Comparison of ENCODE assay signal across 30 cellular contexts in genomic region chr16:7629571-7629970, GRCh38.
"Had no signal": no experiment of that assay in that cellular context is flagged by ENCODE, and none has a peak within 500 bp of the region (broad histone marks: within the 10 kb centered on the region; RNA-seq: fewer than 3 reads in every experiment).

No MANE protein-coding gene starts in this region.

- H2AFZ ChIP-seq: neural progenitor cell, parathyroid adenoma had no signal

- H3K9me3 ChIP-seq: ovary, psoas muscle, right atrium auricular region, right lobe of liver, sigmoid colon, stomach, thoracic aorta, thyroid gland, tibial nerve, upper lobe of right lung, uterus had no signal

- H3K4me2 ChIP-seq: neural progenitor cell had no signal

- H3K27me3 ChIP-seq: neural progenitor cell, ovary, right atrium auricular region, right lobe of liver, sigmoid colon, stomach, thyroid gland, tibial nerve, upper lobe of right lung, uterus had no signal

- H3K4me1 ChIP-seq: neural progenitor cell, parathyroid adenoma, psoas muscle, right atrium auricular region, right lobe of liver, sigmoid colon, stomach, thyroid gland, tibial nerve, upper lobe of right lung, uterus had no signal

- H3K4me1 Mint-ChIP-seq: natural killer cell; stimulated activated effector memory CD8-positive, alpha-beta T cell treated with anti-CD3 and anti-CD28 coated beads, Interleukin-12 subunit alpha, Interleukin-12 subunit beta, amount 100 ng/mL, for 72 hours; stimulated activated naive B cell treated with anti-CD40 and anti-IgM and Interleukin-4, amounts not matched to agents 10 μg/mL and 1 μg/mL and 100 μg/mL, for 72 hours had no signal

- H3K27ac ChIP-seq: neural progenitor cell, ovary, parathyroid adenoma, psoas muscle, right atrium auricular region, right lobe of liver, sigmoid colon, stomach, thoracic aorta, thyroid gland, tibial nerve, upper lobe of right lung, uterus had no signal

- H3K9ac ChIP-seq: neural progenitor cell, parathyroid adenoma had no signal

- H3K36me3 ChIP-seq: neural progenitor cell, ovary, right atrium auricular region, right lobe of liver, sigmoid colon, stomach, thoracic aorta, thyroid gland, tibial nerve, upper lobe of right lung, uterus had no signal

- DNase-seq: naive thymus-derived CD4-positive, alpha-beta T cell; natural killer cell; occipital lobe; ovary; posterior cingulate gyrus; psoas muscle; retina; right lobe of liver; sigmoid colon; small intestine; stimulated activated CD4-positive, alpha-beta T cell treated with anti-CD3 and anti-CD28 coated beads, Interleukin-15, amount 100 ng/mL, for 24 hours; stimulated activated CD4-positive, alpha-beta T cell treated with anti-CD3 and anti-CD28 coated beads, Interleukin-2, amount 100 ng/mL, for 24 hours; stimulated activated CD4-positive, alpha-beta T cell treated with anti-CD3 and anti-CD28 coated beads, Interleukin-2, amount 100 ng/mL, for 48 hours; stimulated activated CD4-positive, alpha-beta T cell treated with anti-CD3 and anti-CD28 coated beads, Interleukin-4, amount 100 ng/mL, for 24 hours; stimulated activated naive B cell treated with anti-CD40 and anti-IgM and Interleukin-4, amounts not matched to agents 10 μg/mL and 1 μg/mL and 100 μg/mL, for 72 hours; stimulated activated naive CD4-positive, alpha-beta T cell treated with Interleukin-2 at 50 U/mL for 16 hours; stomach; thyroid gland; upper lobe of right lung; uterus had no signal

- H3K27ac Mint-ChIP-seq: naive thymus-derived CD4-positive, alpha-beta T cell; natural killer cell; nephron; neural progenitor cell; progenitor cell of endocrine pancreas; stimulated activated effector memory CD8-positive, alpha-beta T cell treated with anti-CD3 and anti-CD28 coated beads, Interleukin-12 subunit alpha, Interleukin-12 subunit beta, amount 100 ng/mL, for 72 hours; stimulated activated naive B cell treated with anti-CD40 and anti-IgM and Interleukin-4, amounts not matched to agents 10 μg/mL and 1 μg/mL and 100 μg/mL, for 72 hours; stimulated activated naive CD8-positive, alpha-beta T cell treated with anti-CD3 and anti-CD28 coated beads, Interleukin-15, Interleukin-2, amounts not matched to agents 100 ng/mL and 50 ng/mL, for 24 hours; type B pancreatic cell had no signal

- H3K27me3 Mint-ChIP-seq: naive thymus-derived CD4-positive, alpha-beta T cell; stimulated activated naive B cell treated with anti-CD40 and anti-IgM and Interleukin-4, amounts not matched to agents 10 μg/mL and 1 μg/mL and 100 μg/mL, for 72 hours; stimulated activated naive CD8-positive, alpha-beta T cell treated with anti-CD3 and anti-CD28 coated beads, Interleukin-15, Interleukin-2, amounts not matched to agents 100 ng/mL and 50 ng/mL, for 24 hours; type B pancreatic cell had no signal

- H3K36me3 Mint-ChIP-seq: natural killer cell; neural progenitor cell; stimulated activated effector memory CD8-positive, alpha-beta T cell treated with anti-CD3 and anti-CD28 coated beads, Interleukin-12 subunit alpha, Interleukin-12 subunit beta, amount 100 ng/mL, for 72 hours; stimulated activated naive B cell treated with anti-CD40 and anti-IgM and Interleukin-4, amounts not matched to agents 10 μg/mL and 1 μg/mL and 100 μg/mL, for 72 hours; type B pancreatic cell had no signal

- H3K4me3 ChIP-seq: neural progenitor cell, ovary, psoas muscle, right atrium auricular region, right lobe of liver, sigmoid colon, stomach, thoracic aorta, thyroid gland, tibial nerve, upper lobe of right lung, uterus had no signal

- H3K9me3 Mint-ChIP-seq: nephron, neural progenitor cell, type B pancreatic cell had no signal

- H3K4me3 Mint-ChIP-seq: naive thymus-derived CD4-positive, alpha-beta T cell; natural killer cell; nephron; neural progenitor cell; stimulated activated effector memory CD8-positive, alpha-beta T cell treated with anti-CD3 and anti-CD28 coated beads, Interleukin-12 subunit alpha, Interleukin-12 subunit beta, amount 100 ng/mL, for 72 hours; stimulated activated naive B cell treated with anti-CD40 and anti-IgM and Interleukin-4, amounts not matched to agents 10 μg/mL and 1 μg/mL and 100 μg/mL, for 72 hours; stimulated activated naive CD8-positive, alpha-beta T cell treated with anti-CD3 and anti-CD28 coated beads, Interleukin-15, Interleukin-2, amounts not matched to agents 100 ng/mL and 50 ng/mL, for 24 hours; type B pancreatic cell had no signal

- H3K79me2 ChIP-seq: parathyroid adenoma had no signal
